Comparison of ENCODE assay signal across 1 cellular context in genomic region chr15:33678606-33679005, GRCh38.
TF ChIP-seq lines count a peak whose summit lies in the region.

No MANE protein-coding gene starts in this region.

TF ChIP-seq in K562, 482 proteins besides CTCF, POLR2A, EP300 and RAD21 (continued from another document):
- TF ChIP-seq CBFA2T2 (conservative IDR thresholded peaks at IDR 0.05): peak; percentile 45; the same call in 1 of the 2 replicates
- peak; percentile 53; the same call in 1 of the 2 replicates for TF ChIP-seq TAL1 (IDR thresholded peaks at IDR 0.05)
- 0 out of 4 replicates have a peak, but pooled peaks of 1 of the 2 experiments have one; percentile 10 for TF ChIP-seq FOXA3 (CRISPR knock-in tag; conservative IDR thresholded peaks at IDR 0.05 in 1 of 2, IDR thresholded peaks at IDR 0.05 in 1 of 2)
- peak; percentile 13; the same call in 1 of the 2 replicates for TF ChIP-seq NCOR1 (IDR thresholded peaks at IDR 0.05)
- no peak for TF ChIP-seq ZNF740 (CRISPR knock-in tag; IDR thresholded peaks at IDR 0.05)
- no peak for TF ChIP-seq ZNF740 (tag; IDR thresholded peaks at IDR 0.05)
- no peak for TF ChIP-seq BRF1 (IDR thresholded peaks at IDR 0.05; ENCODE audit: borderline replicate concordance, extremely low read depth, insufficient read length)
- peak; percentile 22; the same call in 1 of the 2 replicates for TF ChIP-seq TCF3 (CRISPR knock-in tag; IDR thresholded peaks at IDR 0.05)
- no peak for TF ChIP-seq ZNF224 (CRISPR knock-in tag; IDR thresholded peaks at IDR 0.05)
- TF ChIP-seq ZNF639 (CRISPR knock-in tag; conservative IDR thresholded peaks at IDR 0.05 in 1 of 2, IDR thresholded peaks at IDR 0.05 in 1 of 2): no peak
- 0 out of 2 replicates have a peak, but pooled peaks have one; percentile 8 for TF ChIP-seq FOSL1 (tag; conservative IDR thresholded peaks at IDR 0.05)
